In genomic region chr4:82681759-82682158, GRCh38 we compare ENCODE assay signal across 16 cellular contexts.
"Had no signal": no experiment of that assay in that cellular context is flagged by ENCODE, and none has a peak within 500 bp of the region (broad histone marks: within the 10 kb centered on the region; RNA-seq: fewer than 3 reads in every experiment).

No MANE protein-coding gene starts in this region.

- H3K27me3 ChIP-seq: hepatocyte, neural progenitor cell, ovary, sigmoid colon, spleen had no signal

- H3K36me3 ChIP-seq: neural progenitor cell, ovary, spleen had no signal

- H3K4me2 ChIP-seq: hepatocyte, neural progenitor cell had no signal

- H3K9ac ChIP-seq: neural progenitor cell had no signal

- H3K27ac ChIP-seq: hepatocyte, neural progenitor cell, ovary, sigmoid colon, spleen had no signal

- H3K9me3 ChIP-seq: ovary, sigmoid colon, spleen had no signal

- ATAC-seq: activated naive CD4-positive, alpha-beta T cell treated with anti-CD3 and anti-CD28 coated beads, Interleukin-2, amount 50 U/mL, for 72 hours; activated T-cell treated with anti-CD3 and anti-CD28 coated beads, Interleukin-2, amount 50 U/mL, for 72 hours had no signal

- H3K4me3 ChIP-seq: hepatocyte, lung, neural progenitor cell, ovary, sigmoid colon, spleen had no signal

- H3K4me1 ChIP-seq: neural progenitor cell, sigmoid colon, spleen had no signal

- DNase-seq: activated CD4-positive, alpha-beta T cell treated with anti-CD3 and anti-CD28 coated beads, Interleukin-2, amount 10 ng/mL, durations not matched to agents 24 days and 14 days; activated CD4-positive, CD25-positive, alpha-beta regulatory T cell; activated CD8-positive, alpha-beta memory T cell treated with anti-CD3 and anti-CD28 coated beads, Interleukin-2, amount 50 U/mL, for 48 hours; activated gamma-delta T cell; activated T-cell treated with anti-CD3 and anti-CD28 coated beads, Interleukin-2, amount 50 U/mL, for 72 hours; amniotic stem cell; erythroblast; islet precursor cell; midbrain; ovary; sigmoid colon; spleen had no signal
